In the genomic region with DNA sequence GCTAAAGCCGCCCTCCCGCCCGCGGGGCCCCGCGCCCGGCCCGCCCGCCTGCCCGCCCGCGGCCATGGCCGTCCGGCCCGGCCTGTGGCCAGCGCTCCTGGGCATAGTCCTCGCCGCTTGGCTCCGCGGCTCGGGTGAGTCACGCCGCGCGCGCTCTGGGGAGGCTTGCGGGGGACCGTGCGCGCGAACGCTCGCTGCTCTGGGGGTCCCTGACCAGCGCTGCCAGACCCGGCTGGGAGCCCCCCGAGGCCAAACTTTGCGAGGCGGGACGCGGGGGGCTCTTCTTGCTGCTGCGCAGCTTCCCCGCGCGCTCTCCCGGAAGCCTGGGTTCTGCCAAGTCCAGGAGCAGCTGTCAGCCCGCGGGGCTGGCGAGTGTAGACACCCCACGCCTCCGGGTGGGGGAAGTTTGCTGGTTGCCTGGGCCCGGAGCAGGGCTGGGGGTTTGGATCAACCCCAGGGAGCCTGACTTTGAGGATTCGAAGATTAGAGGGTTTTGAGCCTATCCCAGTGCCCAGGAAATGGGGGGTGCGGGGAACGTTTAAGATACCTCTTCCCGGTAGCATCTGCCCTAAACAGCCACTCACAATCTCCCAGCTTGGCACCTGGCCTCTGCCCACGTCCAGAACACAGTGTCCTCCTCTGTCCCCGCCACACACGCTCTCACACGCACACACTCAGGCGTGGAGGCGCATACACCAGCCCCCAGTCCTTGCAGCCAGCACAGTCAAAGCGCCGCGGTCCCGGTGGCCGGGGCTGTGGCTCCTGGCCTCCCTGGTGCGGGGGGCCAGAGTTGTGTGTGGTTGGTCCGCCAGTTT, we compare ENCODE assay signal across 9 cellular contexts. TPM values are rescaled to one million over a fixed set of nuclear protein-coding genes. Genes with fewer than 3 reads are reported as not detected.
DNase-seq lines count a peak whose midpoint lies in the region; ATAC-seq, FAIRE-seq and TF ChIP-seq lines count a peak whose summit lies in the region.
"Had no signal": no experiment of that assay in that cellular context is flagged by ENCODE, and none has a peak within 500 bp of the region (broad histone marks: within the 10 kb centered on the region; RNA-seq: fewer than 3 reads in every experiment).

No MANE protein-coding gene starts in this region.

- TF ChIP-seq POLR2A in HepG2 (IDR thresholded peaks at IDR 0.05; ENCODE audit: insufficient read depth in 1 of 2, low read depth in 2 of 2, low read length in 2 of 2) = no peak
- TF ChIP-seq POLR2A in vagina (IDR thresholded peaks at IDR 0.05) = no peak

- peak overlapping the region; percentile 67 for H3K4me2 ChIP-seq in HepG2 (ENCODE audit: low read depth, low read length)

- H3K36me3 ChIP-seq in HepG2 (replicated peaks in 1 of 2; ENCODE audit: control insufficient read depth in 1 of 2, insufficient read depth in 2 of 2, low read length in 2 of 2) (no peaks in the 10 kb centered on the region), vagina (no peaks in the 10 kb centered on the region)

- in situ Hi-C loops in HepG2 (cut with HindIII; ENCODE audit: extremely low pct_ligation_motif_present, low pct_unique_long_range_greater_than_20kb) = no loop called here

- H3K79me2 ChIP-seq in HepG2 (ENCODE audit: insufficient read depth, low read length) = no peaks in the 10 kb centered on the region

- H3K27ac ChIP-seq in HepG2 (ENCODE audit: extremely low read length, insufficient read depth, low read length) (no peak overlapping the region), vagina (no peak overlapping the region)

- peaks cover 13 to 66% of the 10 kb centered on the region in 2 experiments for H3K27me3 ChIP-seq in HepG2 (ENCODE audit: control insufficient read depth in 1 of 2, insufficient read depth in 2 of 2, low read length in 2 of 2)
- H3K27me3 ChIP-seq in vagina = no peaks in the 10 kb centered on the region

- H3K9ac ChIP-seq in HepG2 (ENCODE audit: insufficient read depth, low read depth, low read length) = no peak overlapping the region

- no peaks in the 10 kb centered on the region for H3K36me3 Mint-ChIP-seq in stimulated activated naive CD8-positive, alpha-beta T cell treated with anti-CD3 and anti-CD28 coated beads, Interleukin-15, Interleukin-2, amounts not matched to agents 100 ng/mL and 50 ng/mL, for 24 hours (ENCODE audit: low read depth)
- no peaks in the 10 kb centered on the region for H3K36me3 Mint-ChIP-seq in activated naive CD8-positive, alpha-beta T cell treated with anti-CD3 and anti-CD28 coated beads for 36 hours

- H3K4me1 ChIP-seq in HepG2 (ENCODE audit: insufficient read depth, low read length) (peaks cover 11% of the 10 kb centered on the region), vagina (peaks cover 17% of the 10 kb centered on the region)

- no TSS peak for BruUV-seq in HepG2 (replicated peaks; lab: Mats Ljungman, UMichigan)

- intact Hi-C loops in HepG2 (cut with micrococcal nuclease; ENCODE audit: unreplicated experiment) (loop anchor here (5.0 kb wide), 1 partner anchor 154 kb away; no protein-coding TSS in a partner anchor), vagina (cut with DNase I) (no loop called here)

- H3K4me1 Mint-ChIP-seq in stimulated activated naive CD8-positive, alpha-beta T cell treated with anti-CD3 and anti-CD28 coated beads, Interleukin-15, Interleukin-2, amounts not matched to agents 100 ng/mL and 50 ng/mL, for 24 hours (ENCODE audit: low read depth) = peaks cover 13% of the 10 kb centered on the region
- peaks cover 8% of the 10 kb centered on the region for H3K4me1 Mint-ChIP-seq in activated naive CD8-positive, alpha-beta T cell treated with anti-CD3 and anti-CD28 coated beads for 36 hours

- no peak for FAIRE-seq in HepG2 (lab: Jason Lieb, UNC)

- H3K4me3 ChIP-seq in HepG2 (replicated peaks in 1 of 3; ENCODE audit: insufficient read depth in 1 of 3, low read depth in 2 of 3, low read length in 3 of 3) (peak overlapping the region; percentile 30 to 52 (median 41); a peak in 4 of 6 replicates), vagina (peak overlapping the region; percentile 25 to 42)

- H3K27ac Mint-ChIP-seq in stimulated activated naive CD8-positive, alpha-beta T cell treated with anti-CD3 and anti-CD28 coated beads, Interleukin-15, Interleukin-2, amounts not matched to agents 100 ng/mL and 50 ng/mL, for 24 hours = no peak overlapping the region
- H3K27ac Mint-ChIP-seq in activated naive CD8-positive, alpha-beta T cell treated with anti-CD3 and anti-CD28 coated beads for 36 hours = no peak overlapping the region

- CTCF ChIA-PET in HepG2 (lab: Yijun Ruan, JAX; ENCODE audit: low intra/inter-chr PET ratio, low total read pairs) = no interaction called here

- no peak overlapping the region for H2AFZ ChIP-seq in HepG2 (ENCODE audit: low read length)

- no peaks in the 10 kb centered on the region for H3K9me3 Mint-ChIP-seq in stimulated activated naive CD8-positive, alpha-beta T cell treated with anti-CD3 and anti-CD28 coated beads, Interleukin-15, Interleukin-2, amounts not matched to agents 100 ng/mL and 50 ng/mL, for 24 hours
- no peaks in the 10 kb centered on the region for H3K9me3 Mint-ChIP-seq in activated naive CD8-positive, alpha-beta T cell treated with anti-CD3 and anti-CD28 coated beads for 36 hours

- H3K9me3 ChIP-seq in HepG2 (ENCODE audit: low read length) (no peaks in the 10 kb centered on the region), vagina (no peaks in the 10 kb centered on the region)

- POLR2A ChIA-PET in HepG2 (lab: Yijun Ruan, JAX) = no interaction called here

- no peak for TF ChIP-seq RAD21 in HepG2 (CRISPR knock-in tag; IDR thresholded peaks at IDR 0.05)

- peaks cover 76% of the 10 kb centered on the region for H3K27me3 Mint-ChIP-seq in stimulated activated naive CD8-positive, alpha-beta T cell treated with anti-CD3 and anti-CD28 coated beads, Interleukin-15, Interleukin-2, amounts not matched to agents 100 ng/mL and 50 ng/mL, for 24 hours
- H3K27me3 Mint-ChIP-seq in activated naive CD8-positive, alpha-beta T cell treated with anti-CD3 and anti-CD28 coated beads for 36 hours = peaks cover 79% of the 10 kb centered on the region

- no peak for DNase-seq in stimulated activated naive CD8-positive, alpha-beta T cell treated with anti-CD3 and anti-CD28 coated beads, Interleukin-15, Interleukin-2, amounts not matched to agents 100 U/mL and 50 U/mL, for 24 hours
- no peak for DNase-seq in activated naive CD8-positive, alpha-beta T cell treated with anti-CD3 and anti-CD28 coated beads for 36 hours
- no peak for DNase-seq in HepG2 (ENCODE audit: low spot score)
- no peak for DNase-seq in vagina (ENCODE audit: extremely low spot score in 2 of 2)
- DNase-seq in GM19238 (ENCODE audit: insufficient read length, low spot score) = no peak
- DNase-seq: cortex of kidney had no signal

- no peak for ATAC-seq in stimulated activated naive CD8-positive, alpha-beta T cell treated with anti-CD3 and anti-CD28 coated beads, Interleukin-15, Interleukin-2, amounts not matched to agents 100 U/mL and 50 U/mL, for 24 hours
- ATAC-seq in HepG2 (no peak), GM21786 (IDR thresholded peaks at IDR 0.05; ENCODE audit: unreplicated experiment) (no peak), GM18867 (IDR thresholded peaks at IDR 0.05; ENCODE audit: unreplicated experiment) (no peak)

- peaks cover 10% of the 10 kb centered on the region; the same call in 1 of the 2 replicates for H4K20me1 ChIP-seq in HepG2 (ENCODE audit: insufficient read depth, low read length)

- TF ChIP-seq CTCF in HepG2 (CRISPR knock-in tag; IDR thresholded peaks at IDR 0.05) = no peak
- TF ChIP-seq CTCF in vagina (IDR thresholded peaks at IDR 0.05) = no peak

- TF ChIP-seq EP300 in HepG2 (IDR thresholded peaks at IDR 0.05; ENCODE audit: low read depth in 2 of 2, low read length in 2 of 2) (no peak), HepG2 (CRISPR knock-in tag; IDR thresholded peaks at IDR 0.05; ENCODE audit: borderline replicate concordance) (no peak)

- H3K4me3 Mint-ChIP-seq in stimulated activated naive CD8-positive, alpha-beta T cell treated with anti-CD3 and anti-CD28 coated beads, Interleukin-15, Interleukin-2, amounts not matched to agents 100 ng/mL and 50 ng/mL, for 24 hours = peak overlapping the region; percentile 74
- peak overlapping the region; percentile 65 for H3K4me3 Mint-ChIP-seq in activated naive CD8-positive, alpha-beta T cell treated with anti-CD3 and anti-CD28 coated beads for 36 hours

- WGBS in HepG2 (ENCODE audit: low lambda C conversion rate) = 11% methylated on average over 40 of the region's 68 CpGs

TF ChIP-seq in HepG2, 621 proteins besides CTCF, POLR2A, EP300 and RAD21 (continues in another document):
- TF ChIP-seq ZNF776 (CRISPR knock-in tag; IDR thresholded peaks at IDR 0.05) (0 out of 2 replicates have a peak, but pooled peaks have one; percentile 54), HNRNPH1 (optimal IDR thresholded peaks at IDR 0.05; ENCODE audit: low read depth, low read length) (no peak)

RNA-seq across cellular contexts. Expression of a gene that starts 0.5 kb away (rescaled TPM):
- not detected for total RNA-seq in activated naive CD8-positive, alpha-beta T cell treated with anti-CD3 and anti-CD28 coated beads for 36 hours
- total RNA-seq in HepG2 (2016; rRNA removed; fragmentation: Illumina TruSeq; extraction: Trizol) (not detected in 2 replicates), vagina (not detected)
- not detected in 2 replicates for total RNA-seq in HepG2 (2016; cell fraction: cytosol; rRNA removed; fragmentation: Illumina TruSeq; extraction: Trizol; ENCODE audit: low read depth)
- not detected in 2 replicates for total RNA-seq in HepG2 (2016; cell fraction: insoluble cytoplasmic fraction; rRNA removed; fragmentation: Illumina TruSeq; extraction: Trizol)
- total RNA-seq in HepG2 (2016; cell fraction: membrane; rRNA removed; fragmentation: Illumina TruSeq; extraction: Trizol) = not detected in 2 replicates
- total RNA-seq in HepG2 (2016; cell fraction: nucleus; rRNA removed; fragmentation: Illumina TruSeq; extraction: Trizol) = not detected in 2 replicates
- 0.03 TPM in 1 of 2 replicates, not detected in the other for polyA plus RNA-seq in HepG2 (2011; rRNA removed)
- polyA plus RNA-seq in HepG2 (2011; cell fraction: cytosol; rRNA removed) = 0.01 TPM in 1 of 2 replicates, not detected in the other
- 0.10 TPM in 1 of 2 replicates, not detected in the other for polyA plus RNA-seq in HepG2 (2011; cell fraction: nucleus; rRNA removed)
- not detected in 2 replicates for polyA plus RNA-seq in HepG2 (2012)
- not detected in 2 replicates for polyA plus RNA-seq in HepG2 (2016; cell fraction: cytosol; fragmentation: Illumina TruSeq; extraction: Trizol; ENCODE audit: low read depth)
- not detected in 2 replicates for polyA plus RNA-seq in HepG2 (2016; cell fraction: insoluble cytoplasmic fraction; fragmentation: Illumina TruSeq; extraction: Trizol; ENCODE audit: low read depth)
- polyA plus RNA-seq in HepG2 (2016; cell fraction: membrane; fragmentation: Illumina TruSeq; extraction: Trizol; ENCODE audit: low read depth) = 0.06 TPM in 1 of 2 replicates, not detected in the other
- not detected in 2 replicates for polyA plus RNA-seq in HepG2 (2016; cell fraction: nucleus; fragmentation: Illumina TruSeq; extraction: Trizol; ENCODE audit: insufficient read depth, low read depth)
- not detected in 2 replicates for polyA minus RNA-seq in HepG2 (2011; rRNA and poly(A)+ RNA removed; ENCODE audit: low replicate concordance)
- polyA minus RNA-seq in HepG2 (2011; cell fraction: cytosol; rRNA and poly(A)+ RNA removed) = not detected in 2 replicates
- polyA minus RNA-seq in HepG2 (2011; cell fraction: nucleus; rRNA and poly(A)+ RNA removed) = not detected in 2 replicates
